1 cellular context compared by ENCODE assay signal in the genomic region with DNA sequence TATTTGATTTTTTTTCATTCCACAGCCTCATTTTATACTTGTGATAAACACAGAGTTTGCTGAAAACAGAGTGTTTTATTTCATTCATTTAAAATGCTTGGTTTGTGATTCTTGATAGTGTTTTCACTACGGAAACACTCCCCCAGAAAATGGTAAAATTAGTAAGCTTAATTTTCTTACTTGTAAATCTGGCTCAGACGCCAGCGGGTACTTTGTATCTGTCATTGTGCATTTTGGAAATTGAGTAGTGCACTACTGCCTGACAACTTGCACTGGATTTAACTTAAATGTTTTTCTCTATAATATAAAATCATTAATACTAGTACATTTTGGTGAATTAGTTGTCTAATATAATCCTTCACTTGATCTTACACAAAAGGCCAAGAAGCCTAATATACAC.
A peak's percentile ranks its signal among the peaks of the same experiment; 100 is the strongest.
TF ChIP-seq lines count a peak whose summit lies in the region.

No MANE protein-coding gene starts in this region.

TF ChIP-seq in K562, 482 proteins besides CTCF, POLR2A, EP300 and RAD21 (continued from another document):
- TF ChIP-seq KAT7 (CRISPR knock-in tag; IDR thresholded peaks at IDR 0.05; ENCODE audit: borderline replicate concordance) (peak; percentile 29; the same call in 1 of the 2 replicates), POLR2H (tag; IDR thresholded peaks at IDR 0.05; ENCODE audit: low read depth) (peak; percentile 40; the same call in 1 of the 2 replicates), RNF2 (IDR thresholded peaks at IDR 0.05) (no peak), RUNX1 (IDR thresholded peaks at IDR 0.05; ENCODE audit: low read depth) (no peak), ZNF324 (CRISPR knock-in tag; IDR thresholded peaks at IDR 0.05) (no peak), MEF2A (IDR thresholded peaks at IDR 0.05; ENCODE audit: control insufficient read depth, low read depth, low read length) (no peak)
